Comparison of ENCODE assay signal across 10 cellular contexts in the genomic region with DNA sequence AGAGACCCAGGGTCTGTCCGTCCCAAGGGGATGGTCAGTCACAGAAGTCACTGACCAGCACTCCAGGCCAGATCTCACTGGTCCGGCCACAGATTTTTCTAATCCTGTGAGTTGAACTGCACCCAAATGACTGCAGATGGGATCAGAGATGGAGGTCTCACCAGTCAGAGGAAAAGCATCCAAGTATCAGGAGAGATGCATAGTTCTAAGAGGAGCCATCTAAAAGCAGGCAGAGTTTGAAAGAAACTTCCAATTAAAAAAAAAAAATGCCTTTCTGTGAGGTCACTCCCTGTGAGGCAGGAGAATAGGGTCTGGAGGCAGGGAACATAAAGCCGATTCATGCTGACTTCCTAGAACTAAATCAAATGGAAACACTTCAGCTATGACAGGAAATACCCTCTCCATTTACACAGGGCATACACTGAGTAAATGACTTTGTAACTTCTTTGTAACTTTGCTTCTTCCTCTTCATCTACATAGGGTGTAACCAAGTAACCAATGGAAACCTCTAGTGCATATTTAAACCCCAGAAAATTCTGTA.
DNase-seq lines count a peak whose midpoint lies in the region; ATAC-seq and TF ChIP-seq lines count a peak whose summit lies in the region.
"Had no signal": no experiment of that assay in that cellular context is flagged by ENCODE, and none has a peak within 500 bp of the region (broad histone marks: within the 10 kb centered on the region; RNA-seq: fewer than 3 reads in every experiment).

No MANE protein-coding gene starts in this region.

- peak overlapping the region; percentile 97 for H3K18ac ChIP-seq in mesendoderm (ENCODE audit: low read length)

- peak overlapping the region; percentile 68 for H3K4ac ChIP-seq in mesendoderm (ENCODE audit: low read depth, low read length)

- H3K4me2 ChIP-seq in mesendoderm (ENCODE audit: low read length), result no peak overlapping the region

- H3K36me3 ChIP-seq in HUES48 (ENCODE audit: control insufficient read depth, insufficient read depth, low read length) (peaks cover 8% of the 10 kb centered on the region; the same call in 1 of the 2 replicates), mesendoderm (ENCODE audit: control insufficient read depth, insufficient read depth, low read length) (no peaks in the 10 kb centered on the region)
- H3K36me3 ChIP-seq: tibial nerve had no signal

- DNase-seq in AG09309 (ENCODE audit: low read depth) (peak; percentile 93), mesendoderm (peak; percentile 51), Ammon's horn (ENCODE audit: low spot score) (no peak), hypothalamus (lab: John Stamatoyannopoulos, UW) (no peak)
- DNase-seq: activated CD4-positive, CD25-positive, alpha-beta regulatory T cell treated with anti-CD3 and anti-CD28 coated beads, Interleukin-2, amount 50 U/mL, for 72 hours had no signal

- no peak overlapping the region for H3K56ac ChIP-seq in mesendoderm (ENCODE audit: low read length)

- H2BK5ac ChIP-seq in mesendoderm (ENCODE audit: low read length), result no peak overlapping the region

- no peak overlapping the region for H3K23ac ChIP-seq in mesendoderm (ENCODE audit: low read length)

- peak overlapping the region; percentile 92 for H2BK120ac ChIP-seq in mesendoderm (ENCODE audit: low read depth, low read length)

- H2BK15ac ChIP-seq in mesendoderm (replicated peaks; ENCODE audit: low read depth), result peak overlapping the region; percentile 100

- H3K9me3 ChIP-seq in HUES48 (ENCODE audit: control insufficient read depth, insufficient read depth, low read length), result no peaks in the 10 kb centered on the region
- H3K9me3 ChIP-seq: tibial nerve had no signal

- H3K27me3 ChIP-seq in HUES48 (ENCODE audit: control insufficient read depth, insufficient read depth, low read length) (no peaks in the 10 kb centered on the region), mesendoderm (ENCODE audit: insufficient read depth, low read length, poor library complexity) (no peaks in the 10 kb centered on the region)
- H3K27me3 ChIP-seq: tibial nerve had no signal

- peaks cover 6% of the 10 kb centered on the region for H3K27me3 Mint-ChIP-seq in brain

- no peak overlapping the region for H4K5ac ChIP-seq in mesendoderm (ENCODE audit: low read length)

- no peaks in the 10 kb centered on the region for H3K79me1 ChIP-seq in mesendoderm (ENCODE audit: low read length)

- no peak overlapping the region for H2AK5ac ChIP-seq in mesendoderm (ENCODE audit: low read length)

- no peak overlapping the region for H3K27ac ChIP-seq in HUES48 (ENCODE audit: low read depth, low read length)
- H3K27ac ChIP-seq in mesendoderm (ENCODE audit: low read depth, low read length), result no peak overlapping the region
- H3K27ac ChIP-seq: tibial nerve had no signal

- peak overlapping the region; percentile 70 for H4K8ac ChIP-seq in mesendoderm (ENCODE audit: low read depth, low read length)

- TF ChIP-seq CTCF in AG09309 (IDR thresholded peaks at IDR 0.05; ENCODE audit: control insufficient read depth, insufficient read depth, low read depth, low read length, missing control alignments) (no peak), brain (conservative IDR thresholded peaks at IDR 0.05) (no peak)

- no CpG with 5 or more reads among the region's 3 CpGs for WGBS in mesendoderm (ENCODE audit: extremely low coverage, insufficient coverage, low lambda C conversion rate)

- no peak overlapping the region for H3K4me3 ChIP-seq in AG09309 (ENCODE audit: control insufficient read depth, low read depth, low read length)
- peak overlapping the region; percentile 51; the same call in 1 of the 2 replicates for H3K4me3 ChIP-seq in HUES48 (ENCODE audit: low read depth, low read length)
- no peak overlapping the region for H3K4me3 ChIP-seq in mesendoderm (ENCODE audit: low read length)
- H3K4me3 ChIP-seq: tibial nerve had no signal

- peaks cover 20% of the 10 kb centered on the region for H3K4me1 ChIP-seq in HUES48 (ENCODE audit: control insufficient read depth, insufficient read depth, low read length)
- peaks cover 7% of the 10 kb centered on the region for H3K4me1 ChIP-seq in mesendoderm (ENCODE audit: control insufficient read depth, low read depth, low read length)

- no peaks in the 10 kb centered on the region for H3K36me3 Mint-ChIP-seq in brain

- H3K4me1 Mint-ChIP-seq in brain, result peaks cover 61% of the 10 kb centered on the region

- H3K79me2 ChIP-seq in mesendoderm (ENCODE audit: control insufficient read depth, insufficient read depth, low read length), result no peaks in the 10 kb centered on the region

- H3K4me3 Mint-ChIP-seq in brain, result peak overlapping the region in 3 of 5 experiments; percentile 52 to 81 (median 76)

- H3K9ac ChIP-seq in HUES48 (ENCODE audit: low read depth, low read length) (no peak overlapping the region), mesendoderm (ENCODE audit: low read length) (no peak overlapping the region)

- H3K27ac Mint-ChIP-seq in brain, result peak overlapping the region in 3 of 5 experiments; percentile 90 to 96 (median 95)

- ATAC-seq in HG03135 (IDR thresholded peaks at IDR 0.05; ENCODE audit: unreplicated experiment) (no peak), HG03108 (IDR thresholded peaks at IDR 0.05; ENCODE audit: unreplicated experiment) (no peak)

- H3K9me3 Mint-ChIP-seq in brain, result peaks cover 0 to 7% (median 0%) of the 10 kb centered on the region in 5 experiments

Comparison
In these comparisons a context has a peak if more than half of its experiments do, and no peak if none do; other contexts are left out.
1. DNase-seq: peak in AG09309 (single experiment) and mesendoderm (single experiment); none in Ammon's horn (single experiment) and hypothalamus (0 of 51).